20 cellular contexts compared by ENCODE assay signal in genomic region chr11:4084406-4084805, GRCh38.
"Had no signal": no experiment of that assay in that cellular context is flagged by ENCODE, and none has a peak within 500 bp of the region (broad histone marks: within the 10 kb centered on the region; RNA-seq: fewer than 3 reads in every experiment).

No MANE protein-coding gene starts in this region.

- H3K27me3 ChIP-seq: foreskin keratinocyte, hepatocyte, tibial nerve, uterus had no signal

- DNase-seq: activated CD4-positive, alpha-beta T cell treated with anti-CD3 and anti-CD28 coated beads, Interleukin-2, amount 10 ng/mL, durations not matched to agents 24 days and 14 days; activated CD8-positive, alpha-beta memory T cell treated with anti-CD3 and anti-CD28 coated beads, Interleukin-2, amount 50 U/mL, for 4 hours; activated effector memory CD4-positive, alpha-beta T cell treated with Interleukin-2 at 50 U/mL for 16 hours; activated naive CD4-positive, alpha-beta T cell treated with anti-CD3 and anti-CD28 coated beads, Interleukin-2, amount 50 U/mL, for 16 hours; activated T-cell treated with anti-CD3 and anti-CD28 coated beads, Interleukin-2, amount 50 U/mL, for 4 hours; amniotic stem cell; dermis blood vessel endothelial cell; effector memory CD4-positive, alpha-beta T cell; foreskin keratinocyte; stimulated activated CD8-positive, alpha-beta memory T cell treated with anti-CD3 and anti-CD28 coated beads, Interleukin-4, amount 100 ng/mL, for 48 hours; stimulated activated naive CD8-positive, alpha-beta T cell treated with anti-CD3 and anti-CD28 coated beads, Interleukin-15, Interleukin-2, amounts not matched to agents 100 U/mL and 50 U/mL, for 24 hours; substantia nigra; T-cell; T1000; uterus had no signal

- H3K4me1 ChIP-seq: foreskin keratinocyte, tibial nerve, uterus had no signal

- ATAC-seq: activated T-cell treated with anti-CD3 and anti-CD28 coated beads, Interleukin-2, amount 50 U/mL, for 4 hours; foreskin keratinocyte; stimulated activated naive CD8-positive, alpha-beta T cell treated with anti-CD3 and anti-CD28 coated beads, Interleukin-15, Interleukin-2, amounts not matched to agents 100 U/mL and 50 U/mL, for 24 hours; T-cell had no signal

- H3K9me3 Mint-ChIP-seq: activated CD4-positive, alpha-beta T cell treated with anti-CD3 and anti-CD28 coated beads, Interleukin-2, amount 10 ng/mL, durations not matched to agents 24 days and 14 days; activated T-cell treated with anti-CD3 and anti-CD28 coated beads, Interleukin-2, amount 50 U/mL, for 4 hours; nephron; T-cell had no signal

- H3K27ac ChIP-seq: epithelial cell of prostate, foreskin keratinocyte, hepatocyte, tibial nerve, uterus had no signal

- H3K36me3 ChIP-seq: uterus had no signal

- H3K27me3 Mint-ChIP-seq: activated CD4-positive, alpha-beta T cell treated with anti-CD3 and anti-CD28 coated beads, Interleukin-2, amount 10 ng/mL, durations not matched to agents 24 days and 14 days; progenitor cell of endocrine pancreas; T-cell had no signal

- H3K4me3 ChIP-seq: hepatocyte, tibial nerve, uterus had no signal

- H3K9me3 ChIP-seq: tibial nerve, uterus had no signal

- H3K27ac Mint-ChIP-seq: activated CD4-positive, alpha-beta T cell treated with anti-CD3 and anti-CD28 coated beads, Interleukin-2, amount 10 ng/mL, durations not matched to agents 24 days and 14 days; nephron; progenitor cell of endocrine pancreas had no signal

- H2AFZ ChIP-seq: hepatocyte had no signal

- H3K4me2 ChIP-seq: hepatocyte had no signal

- H3K4me3 Mint-ChIP-seq: activated CD4-positive, alpha-beta T cell treated with anti-CD3 and anti-CD28 coated beads, Interleukin-2, amount 10 ng/mL, durations not matched to agents 24 days and 14 days; activated T-cell treated with anti-CD3 and anti-CD28 coated beads, Interleukin-2, amount 50 U/mL, for 4 hours; nephron; T-cell had no signal
